ENCODE assay signal across 9 cellular contexts in genomic region chr9:95425910-95426551, GRCh38.
DNase-seq lines count a peak whose midpoint lies in the region; ATAC-seq and TF ChIP-seq lines count a peak whose summit lies in the region.
"Had no signal": no experiment of that assay in that cellular context is flagged by ENCODE, and none has a peak within 500 bp of the region (broad histone marks: within the 10 kb centered on the region; RNA-seq: fewer than 3 reads in every experiment).

No MANE protein-coding gene starts in this region.

- no peak overlapping the region; the same call in 1 of the 2 replicates for H2AFZ ChIP-seq in OCI-LY1 (ENCODE audit: low read length)

- no peaks in the 10 kb centered on the region for H3K79me2 ChIP-seq in OCI-LY1 (ENCODE audit: insufficient read depth, low read length)

- peaks cover 0 to 42% (median 22%) of the 10 kb centered on the region in 9 donors for H3K9me3 Mint-ChIP-seq in naive thymus-derived CD8-positive, alpha-beta T cell

- H3K4me1 Mint-ChIP-seq in naive thymus-derived CD8-positive, alpha-beta T cell = peaks cover 5 to 18% (median 11%) of the 10 kb centered on the region in 4 donors

- H3K36me3 Mint-ChIP-seq in naive thymus-derived CD8-positive, alpha-beta T cell = peaks cover 0 to 17% (median 14%) of the 10 kb centered on the region in 3 donors

- peaks cover 25% of the 10 kb centered on the region for H3K36me3 ChIP-seq in OCI-LY1 (ENCODE audit: insufficient read depth, low read length)
- no peaks in the 10 kb centered on the region for H3K36me3 ChIP-seq in effector memory CD4-positive, alpha-beta T cell (ENCODE audit: control insufficient read depth, insufficient read depth, low read length)
- H3K36me3 ChIP-seq: neutrophil had no signal

- no peak for TF ChIP-seq CTCF in OCI-LY1 (IDR thresholded peaks at IDR 0.05; ENCODE audit: low read length)

- H3K4me3 ChIP-seq in OCI-LY1 (ENCODE audit: low read depth, low read length, poor library complexity, severe bottlenecking) = peak overlapping the region; percentile 71
- peak overlapping the region; percentile 22 for H3K4me3 ChIP-seq in effector memory CD4-positive, alpha-beta T cell (ENCODE audit: insufficient read depth, low read depth, low read length, poor library complexity, severe bottlenecking)

- peak overlapping the region; percentile 72 for H3K4me2 ChIP-seq in OCI-LY1 (ENCODE audit: low read length)

- H3K4me3 Mint-ChIP-seq in naive thymus-derived CD8-positive, alpha-beta T cell = peak overlapping the region; percentile 64 to 77 (median 72)

- peaks cover 18% of the 10 kb centered on the region for H3K9me3 ChIP-seq in OCI-LY1 (ENCODE audit: low read length)
- peaks cover 8% of the 10 kb centered on the region for H3K9me3 ChIP-seq in effector memory CD4-positive, alpha-beta T cell (ENCODE audit: control insufficient read depth, low read length)

- H3K27me3 ChIP-seq in OCI-LY1 (ENCODE audit: insufficient read depth, low read length) = no peaks in the 10 kb centered on the region
- no peaks in the 10 kb centered on the region for H3K27me3 ChIP-seq in effector memory CD4-positive, alpha-beta T cell (replicated peaks; ENCODE audit: control insufficient read depth, insufficient read depth, low read length, poor library complexity, severe bottlenecking)

- peaks cover 18% of the 10 kb centered on the region for H3K4me1 ChIP-seq in OCI-LY1 (ENCODE audit: insufficient read depth, low read length, severe bottlenecking)
- peaks cover 7% of the 10 kb centered on the region for H3K4me1 ChIP-seq in effector memory CD4-positive, alpha-beta T cell (ENCODE audit: control insufficient read depth, insufficient read depth, low read length, poor library complexity, severe bottlenecking)

- H3K27me3 Mint-ChIP-seq in naive thymus-derived CD8-positive, alpha-beta T cell = peaks cover 0 to 13% (median 0%) of the 10 kb centered on the region in 5 donors

- ATAC-seq in naive thymus-derived CD8-positive, alpha-beta T cell = no peak

- H3K9ac ChIP-seq in OCI-LY1 (ENCODE audit: low read length) = peak overlapping the region; percentile 85

- no peaks in the 10 kb centered on the region for H3K9me2 ChIP-seq in OCI-LY1 (ENCODE audit: low read depth, low read length)

- peak overlapping the region; percentile 84 for H3K27ac ChIP-seq in OCI-LY1 (ENCODE audit: low read depth, low read length, poor library complexity, severe bottlenecking)
- no peak overlapping the region for H3K27ac ChIP-seq in effector memory CD4-positive, alpha-beta T cell (ENCODE audit: insufficient read depth, low read length, poor library complexity, severe bottlenecking)
- H3K27ac ChIP-seq: neutrophil had no signal

- peak overlapping the region in 6 of 10 donors; percentile 1 to 72 (median 54) for H3K27ac Mint-ChIP-seq in naive thymus-derived CD8-positive, alpha-beta T cell

- no peaks in the 10 kb centered on the region for H4K20me1 ChIP-seq in OCI-LY1 (ENCODE audit: insufficient read depth, low read length)

- H3F3A ChIP-seq in OCI-LY1 (ENCODE audit: insufficient read depth, low read length) = no peaks in the 10 kb centered on the region; the same call in 1 of the 2 replicates

- peak; percentile 19 for DNase-seq in stimulated activated CD4-positive, alpha-beta T cell treated with anti-CD3 and anti-CD28 coated beads, Interleukin-15, amount 100 ng/mL, for 24 hours
- DNase-seq in stimulated activated CD4-positive, alpha-beta T cell treated with anti-CD3 and anti-CD28 coated beads, Interleukin-1b, Interleukin-23, amount 100 ng/mL, for 48 hours = no peak
- DNase-seq in effector memory CD4-positive, alpha-beta T cell = no peak
- DNase-seq in naive thymus-derived CD8-positive, alpha-beta T cell = peak in 1 of 10 donors; percentile 4
- DNase-seq in occipital lobe (lab: John Stamatoyannopoulos, UW) (no peak), globus pallidus (ENCODE audit: low spot score) (no peak), NAMALWA (ENCODE audit: low spot score) (no peak)

- POLR2A ChIA-PET in naive thymus-derived CD8-positive, alpha-beta T cell (lab: Charles Lee) = interaction anchor here (0.9 kb wide), 1 partner anchor 37 kb away, joined by 3 read pairs; no protein-coding TSS in a partner anchor
